In the genomic region with DNA sequence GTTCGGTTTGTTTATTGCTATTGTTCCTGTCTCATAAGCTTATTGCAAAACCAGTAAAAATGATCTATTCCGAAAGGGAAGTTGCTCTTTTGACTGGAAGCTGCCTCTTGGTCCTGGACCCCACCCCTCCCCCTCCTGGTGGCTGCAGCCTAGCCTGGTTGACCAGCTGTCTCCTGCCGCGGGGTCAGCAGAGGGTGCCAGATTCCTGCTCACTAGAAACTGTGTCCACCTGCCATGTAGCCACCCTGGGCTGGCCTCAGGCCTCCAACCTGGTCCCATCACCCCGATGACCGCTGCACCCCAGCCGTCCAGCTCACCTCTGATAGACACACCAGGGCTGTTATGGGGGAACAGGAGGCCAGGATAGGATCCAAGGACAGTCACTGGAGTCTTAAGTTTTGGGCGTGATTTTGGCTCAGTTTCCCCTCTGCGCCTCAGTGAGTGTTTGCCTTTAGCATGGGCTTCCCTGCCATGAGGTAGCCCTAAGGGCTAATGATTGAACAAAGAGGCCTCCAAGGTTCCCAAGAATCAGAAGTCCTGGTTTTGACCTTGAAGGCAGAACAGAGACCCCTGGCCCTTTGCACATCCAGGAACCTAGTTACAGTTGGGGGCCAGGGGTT, we compare ENCODE assay signal across 22 cellular contexts. TPM values are rescaled to one million over a fixed set of nuclear protein-coding genes. Genes with fewer than 3 reads are reported as not detected.
DNase-seq lines count a peak whose midpoint lies in the region; ATAC-seq and TF ChIP-seq lines count a peak whose summit lies in the region.
"Had no signal": no experiment of that assay in that cellular context is flagged by ENCODE, and none has a peak within 500 bp of the region (broad histone marks: within the 10 kb centered on the region; RNA-seq: fewer than 3 reads in every experiment).

No MANE protein-coding gene starts in this region.

- H3K27me3 Mint-ChIP-seq in activated T-cell treated with anti-CD3 and anti-CD28 coated beads, Interleukin-2, amount 50 U/mL, for 72 hours (ENCODE audit: low read depth) = no peaks in the 10 kb centered on the region
- H3K27me3 Mint-ChIP-seq: activated CD8-positive, alpha-beta memory T cell treated with anti-CD3 and anti-CD28 coated beads, Interleukin-2, amount 10 ng/mL, durations not matched to agents 7 days and 5 days had no signal

- CTCF ChIA-PET in HEK293 (lab: Yijun Ruan, JAX) = interaction anchor here (0.6 to 9.9 kb wide), 17 partner anchors 8 to 446 kb away, joined by 3 to 197 read pairs (median 8); partner anchors contain the start of gene PAX2

- DNase-seq in NCI-H82 (lab: John Stamatoyannopoulos, UW) = peak; percentile 15
- DNase-seq in NCI-H82 treated with DMSO at 0.1 percent for 48 hours (lab: John Stamatoyannopoulos, UW; ENCODE audit: unreplicated experiment) = no peak
- DNase-seq in brain microvascular endothelial cell = no peak
- peak; percentile 76 for DNase-seq in myocyte (ENCODE audit: low read depth)
- no peak for DNase-seq in substantia nigra (lab: John Stamatoyannopoulos, UW)
- DNase-seq in activated T-cell treated with anti-CD3 and anti-CD28 coated beads, Interleukin-2, amount 50 U/mL, for 72 hours = no peak
- DNase-seq: activated CD8-positive, alpha-beta memory T cell treated with anti-CD3 and anti-CD28 coated beads, Interleukin-2, amount 10 ng/mL, durations not matched to agents 7 days and 5 days; activated gamma-delta T cell; amniotic stem cell; DMS 273 treated with DMSO at 0.1 percent for 48 hours; effector memory CD8-positive, alpha-beta T cell; kidney glomerular epithelial cell; NCI-H226; stimulated activated CD4-positive, alpha-beta T cell treated with anti-CD3 and anti-CD28 coated beads, Interleukin-15, amount 100 ng/mL, for 24 hours; stimulated activated naive CD4-positive, alpha-beta T cell; transverse colon had no signal

- H3K9me3 Mint-ChIP-seq in activated T-cell treated with anti-CD3 and anti-CD28 coated beads, Interleukin-2, amount 50 U/mL, for 72 hours = no peaks in the 10 kb centered on the region
- H3K9me3 Mint-ChIP-seq: central memory CD8-positive, alpha-beta T cell; effector memory CD8-positive, alpha-beta T cell had no signal

- H3K9me3 ChIP-seq in HEK293 (ENCODE audit: control insufficient read depth, insufficient read depth, low read depth, low read length) = no peaks in the 10 kb centered on the region
- H3K9me3 ChIP-seq: BLaER1 treated with 17β-estradiol and CSF1 and Interleukin-3, amounts not matched to agents 10 nM and 100 nM; SJSA1; transverse colon had no signal

- H3K4me1 ChIP-seq in HEK293 (ENCODE audit: control insufficient read depth, insufficient read depth, low read length) = no peaks in the 10 kb centered on the region

- POLR2A ChIA-PET in HEK293 (lab: Yijun Ruan, JAX) = no interaction called here

- H3K36me3 ChIP-seq in HEK293 (ENCODE audit: control insufficient read depth in 2 of 2, insufficient read depth in 1 of 2, low read length in 2 of 2) (no peaks in the 10 kb centered on the region), brain microvascular endothelial cell (replicated peaks) (no peaks in the 10 kb centered on the region)
- H3K36me3 ChIP-seq: BLaER1 treated with 17β-estradiol and CSF1 and Interleukin-3, amounts not matched to agents 10 nM and 100 nM; SJSA1; transverse colon had no signal

- no peaks in the 10 kb centered on the region for H3K27me3 ChIP-seq in brain microvascular endothelial cell (replicated peaks)
- H3K27me3 ChIP-seq: BLaER1 treated with 17β-estradiol and CSF1 and Interleukin-3, amounts not matched to agents 10 nM and 100 nM; SJSA1 had no signal

- in situ Hi-C loops in brain microvascular endothelial cell (cut with HindIII; ENCODE audit: low pct_ligation_motif_present, low sequenced_read_pairs) = loop anchor here (25.0 kb wide), 1 partner anchor 343 kb away; the partner anchor contains the start of genes HIF1AN and NDUFB8

- H3K4me3 ChIP-seq in HEK293 (ENCODE audit: low read depth, low read length) (no peak overlapping the region), brain microvascular endothelial cell (ENCODE audit: low read depth, low read length) (no peak overlapping the region)
- H3K4me3 ChIP-seq: BLaER1 treated with 17β-estradiol and CSF1 and Interleukin-3, amounts not matched to agents 10 nM and 100 nM; SJSA1; transverse colon had no signal

- no peaks in the 10 kb centered on the region for H3K36me3 Mint-ChIP-seq in activated T-cell treated with anti-CD3 and anti-CD28 coated beads, Interleukin-2, amount 50 U/mL, for 72 hours (ENCODE audit: insufficient read depth in 2 of 2)
- H3K36me3 Mint-ChIP-seq: activated CD8-positive, alpha-beta memory T cell treated with anti-CD3 and anti-CD28 coated beads, Interleukin-2, amount 10 ng/mL, durations not matched to agents 7 days and 5 days had no signal

- no peak overlapping the region for H3K4me3 Mint-ChIP-seq in activated T-cell treated with anti-CD3 and anti-CD28 coated beads, Interleukin-2, amount 50 U/mL, for 72 hours
- H3K4me3 Mint-ChIP-seq: activated CD8-positive, alpha-beta memory T cell treated with anti-CD3 and anti-CD28 coated beads, Interleukin-2, amount 10 ng/mL, durations not matched to agents 7 days and 5 days; central memory CD8-positive, alpha-beta T cell; effector memory CD8-positive, alpha-beta T cell had no signal

- H3K27ac ChIP-seq in HEK293 (ENCODE audit: extremely low read depth, low read depth, low read length) (no peak overlapping the region), brain microvascular endothelial cell (no peak overlapping the region), substantia nigra (ENCODE audit: low read depth, low read length, poor library complexity, severe bottlenecking) (no peak overlapping the region)
- H3K27ac ChIP-seq: BLaER1 treated with 17β-estradiol and CSF1 and Interleukin-3, amounts not matched to agents 10 nM and 100 nM; SJSA1; transverse colon had no signal

- no peak overlapping the region for H3K27ac Mint-ChIP-seq in activated T-cell treated with anti-CD3 and anti-CD28 coated beads, Interleukin-2, amount 50 U/mL, for 72 hours
- H3K27ac Mint-ChIP-seq: activated CD8-positive, alpha-beta memory T cell treated with anti-CD3 and anti-CD28 coated beads, Interleukin-2, amount 10 ng/mL, durations not matched to agents 7 days and 5 days; effector memory CD8-positive, alpha-beta T cell had no signal

- TF ChIP-seq CTCF in HEK293 (tag by site-specific recombination; IDR thresholded peaks at IDR 0.05) = no peak
- TF ChIP-seq CTCF in brain microvascular endothelial cell (IDR thresholded peaks at IDR 0.05; ENCODE audit: low read depth, low read length, missing control alignments) = peak; percentile 21

- no peaks in the 10 kb centered on the region for H3K4me1 Mint-ChIP-seq in activated T-cell treated with anti-CD3 and anti-CD28 coated beads, Interleukin-2, amount 50 U/mL, for 72 hours (ENCODE audit: low read depth)
- H3K4me1 Mint-ChIP-seq: activated CD8-positive, alpha-beta memory T cell treated with anti-CD3 and anti-CD28 coated beads, Interleukin-2, amount 10 ng/mL, durations not matched to agents 7 days and 5 days; central memory CD8-positive, alpha-beta T cell had no signal

- ATAC-seq in GM19452 (IDR thresholded peaks at IDR 0.05; ENCODE audit: unreplicated experiment) = no peak
- no peak for ATAC-seq in activated T-cell treated with anti-CD3 and anti-CD28 coated beads, Interleukin-2, amount 50 U/mL, for 72 hours (replicated peaks in 1 of 2)
- ATAC-seq: activated CD8-positive, alpha-beta memory T cell treated with anti-CD3 and anti-CD28 coated beads, Interleukin-2, amount 10 ng/mL, durations not matched to agents 7 days and 5 days; effector memory CD8-positive, alpha-beta T cell; right cardiac atrium had no signal

TF ChIP-seq in HEK293, 187 proteins besides CTCF, POLR2A, EP300 and RAD21:
- TF ChIP-seq ZNF514 (tag by site-specific recombination; IDR thresholded peaks at IDR 0.05) (no peak), ZNF623 (tag by site-specific recombination; IDR thresholded peaks at IDR 0.05) (peak; percentile 53)

RNA-seq across cellular contexts. Expression of gene SLF2, which starts 32.9 kb away (rescaled TPM):
- 81.5 and 99.4 TPM in 2 replicates for total RNA-seq in myocyte
- 17.5 TPM for polyA plus RNA-seq in myocyte (2012)
- total RNA-seq in activated T-cell treated with anti-CD3 and anti-CD28 coated beads, Interleukin-2, amount 50 U/mL, for 72 hours = 10 to 100 TPM; 47.4 to 52.6 TPM

Comparison
In these comparisons a context has a peak if more than half of its experiments do, and no peak if none do; other contexts are left out.
1. DNase-seq: peak in NCI-H82 (single experiment) and myocyte (single experiment); none in NCI-H82 treated with DMSO at 0.1 percent for 48 hours (single experiment), brain microvascular endothelial cell (single experiment), substantia nigra (0 of 49) and activated T-cell treated with anti-CD3 and anti-CD28 coated beads, Interleukin-2, amount 50 U/mL, for 72 hours (0 of 2).